20 cellular contexts compared by ENCODE assay signal in the genomic region with DNA sequence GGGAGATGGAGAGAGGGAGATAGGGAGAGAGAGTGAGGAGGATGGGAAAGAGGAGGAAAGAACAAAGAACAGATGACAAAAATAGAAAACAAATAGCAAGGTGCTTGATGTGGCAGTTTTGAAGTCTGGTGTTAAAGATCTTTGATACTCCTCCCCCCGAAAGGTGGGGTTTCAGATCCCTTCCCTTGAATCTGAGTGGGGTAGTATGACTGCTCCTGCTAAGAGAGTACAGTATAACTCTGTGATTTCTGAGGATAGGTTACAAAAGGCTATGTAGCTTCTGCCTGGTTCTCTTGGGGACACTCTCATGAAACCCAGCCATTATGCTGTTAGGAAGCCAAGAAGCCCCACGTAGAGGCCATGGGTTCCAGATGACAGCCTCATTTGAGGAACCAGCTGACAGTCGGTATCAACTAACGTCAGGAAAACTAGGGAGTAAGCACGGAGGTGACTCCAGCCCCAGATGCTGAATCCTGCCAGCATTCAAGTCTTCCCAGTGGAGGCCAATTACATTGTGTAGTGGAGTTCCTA.
"Had no signal": no experiment of that assay in that cellular context is flagged by ENCODE, and none has a peak within 500 bp of the region (broad histone marks: within the 10 kb centered on the region; RNA-seq: fewer than 3 reads in every experiment).

No MANE protein-coding gene starts in this region.

- H3K36me3 ChIP-seq: breast epithelium, esophagus squamous epithelium, gastrocnemius medialis, left lung, spleen, tibial artery had no signal

- H3K4me1 ChIP-seq: breast epithelium, esophagus squamous epithelium, gastrocnemius medialis, left lung, spleen, tibial artery had no signal

- DNase-seq: activated CD4-positive, alpha-beta memory T cell treated with anti-CD3 and anti-CD28 coated beads for 36 hours; activated CD4-positive, alpha-beta T cell treated with anti-CD3 and anti-CD28 coated beads for 48 hours; activated CD4-positive, CD25-positive, alpha-beta regulatory T cell; activated effector memory CD4-positive, alpha-beta T cell treated with Interleukin-2 at 50 U/mL for 16 hours; activated naive CD4-positive, alpha-beta T cell treated with anti-CD3 and anti-CD28 coated beads for 36 hours; activated naive CD8-positive, alpha-beta T cell treated with anti-CD3 and anti-CD28 coated beads, Interleukin-2, amount 10 ng/mL, durations not matched to agents 7 days and 5 days; activated T-cell treated with anti-CD3 and anti-CD28 coated beads, Interleukin-2, amount 50 U/mL, for 48 hours; amniotic stem cell; cerebellar nuclear complex; esophagus squamous epithelium; gastrocnemius medialis; kidney; left lung; naive thymus-derived CD4-positive, alpha-beta T cell; spleen; stimulated activated CD4-positive, alpha-beta T cell treated with anti-CD3 and anti-CD28 coated beads, Interleukin-4, amount 100 ng/mL, for 1 hour; substantia nigra; tibial artery had no signal

- H3K27me3 ChIP-seq: breast epithelium, esophagus squamous epithelium, gastrocnemius medialis, left lung, spleen, tibial artery had no signal

- H3K27ac ChIP-seq: breast epithelium, coronary artery, esophagus squamous epithelium, gastrocnemius medialis, left lung, spleen, tibial artery had no signal

- H3K4me3 ChIP-seq: breast epithelium, coronary artery, esophagus squamous epithelium, gastrocnemius medialis, left lung, spleen, tibial artery had no signal

- H3K9me3 ChIP-seq: breast epithelium, esophagus squamous epithelium, gastrocnemius medialis, left lung, spleen, tibial artery had no signal
